8 cellular contexts compared by ENCODE assay signal in genomic region chr17:16027708-16028584, GRCh38. TPM values are rescaled to one million over a fixed set of nuclear protein-coding genes. Genes with fewer than 3 reads are reported as not detected.
A peak's percentile ranks its signal among the peaks of the same experiment; 100 is the strongest.
DNase-seq lines count a peak whose midpoint lies in the region; ATAC-seq and TF ChIP-seq lines count a peak whose summit lies in the region.

No MANE protein-coding gene starts in this region.

- H3K27me3 ChIP-seq in rectal smooth muscle tissue (ENCODE audit: control insufficient read depth, insufficient read depth, low read length) = no peaks in the 10 kb centered on the region

- no peaks in the 10 kb centered on the region for H3K9me3 Mint-ChIP-seq in activated CD4-positive, alpha-beta T cell treated with anti-CD3 and anti-CD28 coated beads, Interleukin-2, amount 10 ng/mL, durations not matched to agents 7 days and 5 days

- no peak overlapping the region for H3K9ac ChIP-seq in rectal smooth muscle tissue (ENCODE audit: low read length)

- H3K4me3 ChIP-seq in epithelial cell of proximal tubule (ENCODE audit: low read depth, low read length) (no peak overlapping the region), rectal smooth muscle tissue (ENCODE audit: low read length) (no peak overlapping the region)

- peaks cover 44% of the 10 kb centered on the region for H3K36me3 ChIP-seq in rectal smooth muscle tissue (ENCODE audit: control insufficient read depth, insufficient read depth, low read length)

- peak overlapping the region; percentile 84 for H3K27ac Mint-ChIP-seq in activated CD4-positive, alpha-beta T cell treated with anti-CD3 and anti-CD28 coated beads, Interleukin-2, amount 10 ng/mL, durations not matched to agents 7 days and 5 days

- CTCF ChIA-PET in activated CD4-positive, alpha-beta T cell treated with anti-CD3 and anti-CD28 coated beads, Interleukin-2, amount 10 ng/mL, durations not matched to agents 7 days and 5 days (lab: Charles Lee) = interaction anchor here (1.2 kb wide), 1 partner anchor 18 kb away, joined by 5 read pairs; no protein-coding TSS in a partner anchor

- H3K36me3 Mint-ChIP-seq in activated CD4-positive, alpha-beta T cell treated with anti-CD3 and anti-CD28 coated beads, Interleukin-2, amount 10 ng/mL, durations not matched to agents 7 days and 5 days (ENCODE audit: low read depth) = peaks cover 80% of the 10 kb centered on the region

- no peaks in the 10 kb centered on the region for H3K27me3 Mint-ChIP-seq in activated CD4-positive, alpha-beta T cell treated with anti-CD3 and anti-CD28 coated beads, Interleukin-2, amount 10 ng/mL, durations not matched to agents 7 days and 5 days

- DNase-seq in stimulated activated naive CD4-positive, alpha-beta T cell treated with Interleukin-2 at 50 U/mL for 16 hours (lab: John Stamatoyannopoulos, UW) = peak; percentile 59
- no peak for DNase-seq in stimulated activated naive CD4-positive, alpha-beta T cell (lab: John Stamatoyannopoulos, UW)
- DNase-seq in activated CD4-positive, alpha-beta T cell treated with anti-CD3 and anti-CD28 coated beads, Interleukin-2, amount 10 ng/mL, durations not matched to agents 7 days and 5 days = peak; percentile 40
- DNase-seq in epithelial cell of proximal tubule (ENCODE audit: low read depth) (peak; percentile 83), DMS79 treated with DMSO at 0.1 percent for 48 hours (lab: John Stamatoyannopoulos, UW) (no peak)

- H3K4me3 Mint-ChIP-seq in activated CD4-positive, alpha-beta T cell treated with anti-CD3 and anti-CD28 coated beads, Interleukin-2, amount 10 ng/mL, durations not matched to agents 7 days and 5 days = no peak overlapping the region

- TF ChIP-seq CTCF in epithelial cell of proximal tubule (conservative IDR thresholded peaks at IDR 0.05; ENCODE audit: low read depth, low read length) = no peak

- POLR2A ChIA-PET in activated CD4-positive, alpha-beta T cell treated with anti-CD3 and anti-CD28 coated beads, Interleukin-2, amount 10 ng/mL, durations not matched to agents 7 days and 5 days (lab: Charles Lee) = no interaction called here

- ATAC-seq in HG03460 (IDR thresholded peaks at IDR 0.05; ENCODE audit: unreplicated experiment) = peak; percentile 79
- ATAC-seq in HG03439 (IDR thresholded peaks at IDR 0.05; ENCODE audit: unreplicated experiment) = no peak

- H3K4me1 ChIP-seq in rectal smooth muscle tissue (ENCODE audit: control insufficient read depth, insufficient read depth, low read length) = no peaks in the 10 kb centered on the region

- H3K4me1 Mint-ChIP-seq in activated CD4-positive, alpha-beta T cell treated with anti-CD3 and anti-CD28 coated beads, Interleukin-2, amount 10 ng/mL, durations not matched to agents 7 days and 5 days = peaks cover 18% of the 10 kb centered on the region

- H3K27ac ChIP-seq in rectal smooth muscle tissue (ENCODE audit: low read depth, low read length) = peak overlapping the region; percentile 64

RNA-seq across cellular contexts. Expression of gene TTC19, which starts 28.3 kb away (rescaled TPM):
- 10 to 100 TPM; 25.4 to 25.5 TPM for total RNA-seq in activated CD4-positive, alpha-beta T cell treated with anti-CD3 and anti-CD28 coated beads, Interleukin-2, amount 10 ng/mL, durations not matched to agents 7 days and 5 days
- total RNA-seq in epithelial cell of proximal tubule = 59.8 and 61.9 TPM in 2 replicates

RNA-seq across cellular contexts. Expression of gene ZSWIM7, which starts 28.4 kb away (rescaled TPM):
- 10 to 100 TPM; 13.3 to 18.1 TPM for total RNA-seq in activated CD4-positive, alpha-beta T cell treated with anti-CD3 and anti-CD28 coated beads, Interleukin-2, amount 10 ng/mL, durations not matched to agents 7 days and 5 days
- total RNA-seq in epithelial cell of proximal tubule = 16.0 and 16.9 TPM in 2 replicates

Comparison
In these comparisons a context has a peak if more than half of its experiments do, and no peak if none do; other contexts are left out.
1. DNase-seq: peak in stimulated activated naive CD4-positive, alpha-beta T cell treated with Interleukin-2 at 50 U/mL for 16 hours (single experiment), activated CD4-positive, alpha-beta T cell treated with anti-CD3 and anti-CD28 coated beads, Interleukin-2, amount 10 ng/mL, durations not matched to agents 7 days and 5 days (single experiment) and epithelial cell of proximal tubule (single experiment); none in stimulated activated naive CD4-positive, alpha-beta T cell (0 of 6) and DMS79 treated with DMSO at 0.1 percent for 48 hours (single experiment).